1 cellular context compared by ENCODE assay signal in the genomic region with DNA sequence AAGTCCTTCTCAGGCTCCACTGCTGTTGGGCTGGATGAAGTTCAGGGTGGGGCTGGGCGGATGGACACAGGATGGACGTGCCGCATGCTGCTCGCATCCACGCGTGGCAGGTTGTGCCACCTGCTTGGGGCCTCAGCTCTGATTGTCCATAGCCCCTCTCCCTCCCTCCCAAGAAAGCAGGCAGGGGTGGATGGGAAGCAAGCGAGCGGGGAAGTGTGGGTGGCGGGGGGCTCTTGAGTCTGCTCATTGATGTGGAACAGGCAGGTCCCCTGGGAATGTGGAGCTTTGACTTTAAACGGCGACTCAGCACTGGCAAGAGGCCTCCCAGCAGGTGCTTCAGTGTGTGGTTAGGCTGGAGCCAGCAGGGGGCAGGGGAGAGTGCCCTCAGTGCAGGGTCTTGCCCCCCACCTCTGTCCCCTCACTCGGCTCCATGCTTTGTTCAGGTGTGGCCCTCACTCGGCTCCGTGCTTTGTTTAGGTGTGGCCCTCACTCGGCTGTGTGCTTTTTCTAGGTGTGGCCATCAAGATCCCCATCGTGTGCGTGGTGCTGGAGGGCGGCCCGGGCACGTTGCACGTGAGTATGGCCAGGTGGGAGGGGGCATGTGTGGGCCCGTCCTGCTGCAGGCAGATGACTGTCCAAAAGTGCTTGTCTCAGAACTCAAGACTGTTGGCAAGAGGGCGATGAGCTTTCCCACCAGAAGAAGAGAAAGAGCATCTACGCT.
TF ChIP-seq lines count a peak whose summit lies in the region.

No MANE protein-coding gene starts in this region.

TF ChIP-seq in HepG2, 621 proteins besides CTCF, POLR2A, EP300 and RAD21 (continued from another document):
- TF ChIP-seq, protein P1, sequence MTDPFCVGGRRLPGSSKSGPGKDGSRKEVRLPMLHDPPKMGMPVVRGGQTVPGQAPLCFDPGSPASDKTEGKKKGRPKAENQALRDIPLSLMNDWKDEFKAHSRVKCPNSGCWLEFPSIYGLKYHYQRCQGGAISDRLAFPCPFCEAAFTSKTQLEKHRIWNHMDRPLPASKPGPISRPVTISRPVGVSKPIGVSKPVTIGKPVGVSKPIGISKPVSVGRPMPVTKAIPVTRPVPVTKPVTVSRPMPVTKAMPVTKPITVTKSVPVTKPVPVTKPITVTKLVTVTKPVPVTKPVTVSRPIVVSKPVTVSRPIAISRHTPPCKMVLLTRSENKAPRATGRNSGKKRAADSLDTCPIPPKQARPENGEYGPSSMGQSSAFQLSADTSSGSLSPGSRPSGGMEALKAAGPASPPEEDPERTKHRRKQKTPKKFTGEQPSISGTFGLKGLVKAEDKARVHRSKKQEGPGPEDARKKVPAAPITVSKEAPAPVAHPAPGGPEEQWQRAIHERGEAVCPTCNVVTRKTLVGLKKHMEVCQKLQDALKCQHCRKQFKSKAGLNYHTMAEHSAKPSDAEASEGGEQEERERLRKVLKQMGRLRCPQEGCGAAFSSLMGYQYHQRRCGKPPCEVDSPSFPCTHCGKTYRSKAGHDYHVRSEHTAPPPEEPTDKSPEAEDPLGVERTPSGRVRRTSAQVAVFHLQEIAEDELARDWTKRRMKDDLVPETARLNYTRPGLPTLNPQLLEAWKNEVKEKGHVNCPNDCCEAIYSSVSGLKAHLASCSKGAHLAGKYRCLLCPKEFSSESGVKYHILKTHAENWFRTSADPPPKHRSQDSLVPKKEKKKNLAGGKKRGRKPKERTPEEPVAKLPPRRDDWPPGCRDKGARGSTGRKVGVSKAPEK (CRISPR knock-in tag; IDR thresholded peaks at IDR 0.05; ENCODE audit: borderline replicate concordance) = no peak
- TF ChIP-seq, protein P2, sequence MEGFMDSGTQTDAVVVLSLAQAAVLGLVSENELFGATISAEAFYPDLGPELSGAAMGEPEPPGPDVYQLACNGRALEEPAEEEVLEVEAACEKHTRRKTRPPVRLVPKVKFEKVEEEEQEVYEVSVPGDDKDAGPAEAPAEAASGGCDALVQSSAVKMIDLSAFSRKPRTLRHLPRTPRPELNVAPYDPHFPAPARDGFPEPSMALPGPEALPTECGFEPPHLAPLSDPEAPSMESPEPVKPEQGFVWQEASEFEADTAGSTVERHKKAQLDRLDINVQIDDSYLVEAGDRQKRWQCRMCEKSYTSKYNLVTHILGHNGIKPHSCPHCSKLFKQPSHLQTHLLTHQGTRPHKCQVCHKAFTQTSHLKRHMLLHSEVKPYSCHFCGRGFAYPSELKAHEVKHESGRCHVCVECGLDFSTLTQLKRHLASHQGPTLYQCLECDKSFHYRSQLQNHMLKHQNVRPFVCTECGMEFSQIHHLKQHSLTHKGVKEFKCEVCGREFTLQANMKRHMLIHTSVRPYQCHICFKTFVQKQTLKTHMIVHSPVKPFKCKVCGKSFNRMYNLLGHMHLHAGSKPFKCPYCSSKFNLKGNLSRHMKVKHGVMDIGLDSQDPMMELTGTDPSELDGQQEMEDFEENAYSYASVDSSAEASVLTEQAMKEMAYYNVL (CRISPR knock-in tag; IDR thresholded peaks at IDR 0.05; ENCODE audit: borderline replicate concordance) = 0 out of 2 replicates have a peak, but pooled peaks have one; percentile 25
- TF ChIP-seq, protein P3, sequence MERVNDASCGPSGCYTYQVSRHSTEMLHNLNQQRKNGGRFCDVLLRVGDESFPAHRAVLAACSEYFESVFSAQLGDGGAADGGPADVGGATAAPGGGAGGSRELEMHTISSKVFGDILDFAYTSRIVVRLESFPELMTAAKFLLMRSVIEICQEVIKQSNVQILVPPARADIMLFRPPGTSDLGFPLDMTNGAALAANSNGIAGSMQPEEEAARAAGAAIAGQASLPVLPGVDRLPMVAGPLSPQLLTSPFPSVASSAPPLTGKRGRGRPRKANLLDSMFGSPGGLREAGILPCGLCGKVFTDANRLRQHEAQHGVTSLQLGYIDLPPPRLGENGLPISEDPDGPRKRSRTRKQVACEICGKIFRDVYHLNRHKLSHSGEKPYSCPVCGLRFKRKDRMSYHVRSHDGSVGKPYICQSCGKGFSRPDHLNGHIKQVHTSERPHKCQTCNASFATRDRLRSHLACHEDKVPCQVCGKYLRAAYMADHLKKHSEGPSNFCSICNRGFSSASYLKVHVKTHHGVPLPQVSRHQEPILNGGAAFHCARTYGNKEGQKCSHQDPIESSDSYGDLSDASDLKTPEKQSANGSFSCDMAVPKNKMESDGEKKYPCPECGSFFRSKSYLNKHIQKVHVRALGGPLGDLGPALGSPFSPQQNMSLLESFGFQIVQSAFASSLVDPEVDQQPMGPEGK (CRISPR knock-in tag; IDR thresholded peaks at IDR 0.05) = peak; percentile 20; the same call in 1 of the 2 replicates
